14 cellular contexts compared by ENCODE assay signal in genomic region chr1:161772397-161772796, GRCh38. TPM values are rescaled to one million over a fixed set of nuclear protein-coding genes. Genes with fewer than 3 reads are reported as not detected.
DNase-seq lines count a peak whose midpoint lies in the region; ATAC-seq, FAIRE-seq and TF ChIP-seq lines count a peak whose summit lies in the region.
"Had no signal": no experiment of that assay in that cellular context is flagged by ENCODE, and none has a peak within 500 bp of the region (broad histone marks: within the 10 kb centered on the region; RNA-seq: fewer than 3 reads in every experiment).

No MANE protein-coding gene starts in this region.

- intact Hi-C loops in pancreas (cut with DNase I) (no loop called here), gastrocnemius medialis (cut with DNase I; ENCODE audit: low total_unique reads) (no loop called here)

- FAIRE-seq in GM19239 (lab: Jason Lieb, UNC) (peak; percentile 67), pancreas (lab: Jason Lieb, UNC) (no peak)
- FAIRE-seq: endometrium had no signal

- DNase-seq in GM19239 (ENCODE audit: insufficient read length, low spot score) (no peak), NOMO-1 treated with dmso at 0.1 percent for 144 hours (lab: John Stamatoyannopoulos, UW; ENCODE audit: unreplicated experiment) (peak; percentile 45), fibroblast of pulmonary artery (ENCODE audit: low read depth) (peak; percentile 72), pancreas (no peak), NCI-H748 treated with DMSO at 0.1 percent for 48 hours (lab: John Stamatoyannopoulos, UW) (no peak), gastrocnemius medialis (no peak), activated gamma-delta T cell treated with Interleukin-2 at 50 U/mL for 16 hours (no peak)
- DNase-seq: activated B cell treated with CpG ODN at 0.5 μM for 24 hours, COR-L47, NCI-H1048, NCI-H524, SHP77 treated with DMSO at 0.1 percent for 48 hours had no signal

- in situ Hi-C loops in gastrocnemius medialis (cut with MboI; ENCODE audit: low sequenced_read_pairs in 4 of 4) = loop anchor here in 2 of 4 donors (25.0 kb wide), 2 partner anchors 585 to 1435 kb away; partner anchors contain the start of genes ADAMTS4 (in 1 of the 2), B4GALT3 (in 1 of the 2), COPA (in 1 of the 2) and NCSTN (in 1 of the 2)

- H3K9me3 ChIP-seq in pancreas (no peaks in the 10 kb centered on the region), gastrocnemius medialis (no peaks in the 10 kb centered on the region)

- H3K4me1 ChIP-seq in pancreas = peaks cover 0 to 32% (median 5%) of the 10 kb centered on the region in 3 donors
- H3K4me1 ChIP-seq in gastrocnemius medialis = peaks cover 29 to 50% of the 10 kb centered on the region in 2 donors

- H3K36me3 ChIP-seq in pancreas = no peaks in the 10 kb centered on the region
- H3K36me3 ChIP-seq in gastrocnemius medialis = no peaks in the 10 kb centered on the region

- H3K27me3 ChIP-seq in pancreas = no peaks in the 10 kb centered on the region
- no peaks in the 10 kb centered on the region for H3K27me3 ChIP-seq in gastrocnemius medialis

- H3K27ac ChIP-seq in pancreas = peak overlapping the region in 1 of 4 donors; percentile 16
- no peak overlapping the region for H3K27ac ChIP-seq in gastrocnemius medialis

- TF ChIP-seq POLR2A in gastrocnemius medialis (IDR thresholded peaks at IDR 0.05) = no peak

- peak in 3 of 4 donors; percentile 24 to 67 (median 54) for ATAC-seq in pancreas
- ATAC-seq in HG03565 (IDR thresholded peaks at IDR 0.05; ENCODE audit: unreplicated experiment) = no peak
- ATAC-seq in gastrocnemius medialis = no peak

- TF ChIP-seq CTCF in fibroblast of pulmonary artery (IDR thresholded peaks at IDR 0.05; ENCODE audit: low read length, missing control alignments) (no peak), pancreas (IDR thresholded peaks at IDR 0.05) (no peak), gastrocnemius medialis (IDR thresholded peaks at IDR 0.05 in 4 of 5, conservative IDR thresholded peaks at IDR 0.05 in 1 of 5) (no peak)

- H3K4me3 ChIP-seq in fibroblast of pulmonary artery (replicated peaks; ENCODE audit: low read depth, low read length) (no peak overlapping the region), pancreas (no peak overlapping the region), gastrocnemius medialis (no peak overlapping the region)

RNA-seq across cellular contexts. Expression of gene ATF6, which starts 6.3 kb away (rescaled TPM):
- total RNA-seq in pancreas (10 to 100 TPM; 11.5 to 29.5 (median 18.1) TPM), gastrocnemius medialis (10 to 100 TPM; 15.3 to 20.1 (median 18.3) TPM)
- 1 to 10 TPM; 2.2 to 6.9 TPM for polyA plus RNA-seq in pancreas

RNA-seq across cellular contexts. Expression of gene DUSP12, which starts 22.8 kb away (rescaled TPM):
- total RNA-seq in pancreas (10 to 100 TPM in 1 of 6 donors, 1 to 10 TPM in 5; 5.7 to 11.2 (median 8.3) TPM), gastrocnemius medialis (10 to 100 TPM in 2 of 4 donors, 1 to 10 TPM in 2; 5.0 to 15.0 (median 10.0) TPM)
- polyA plus RNA-seq in pancreas = 10 to 100 TPM in 1 of 2 donors, 1 to 10 TPM in 1; 9.2 to 16.0 TPM

RNA-seq across cellular contexts. Expression of gene FCRLB, which starts 51.1 kb away (rescaled TPM):
- total RNA-seq in pancreas (under 1 TPM; 0.14 to 0.51 (median 0.36) TPM), gastrocnemius medialis (not detected)
- polyA plus RNA-seq in pancreas = under 1 TPM; 0.27 to 0.49 TPM

Comparison
In these comparisons a context has a peak if more than half of its experiments do, and no peak if none do; other contexts are left out.
1. DNase-seq: peak in NOMO-1 treated with dmso at 0.1 percent for 144 hours (single experiment) and fibroblast of pulmonary artery (single experiment); none in GM19239 (single experiment), pancreas (0 of 6), NCI-H748 treated with DMSO at 0.1 percent for 48 hours (single experiment), gastrocnemius medialis (0 of 2) and activated gamma-delta T cell treated with Interleukin-2 at 50 U/mL for 16 hours (single experiment).
2. ATAC-seq: peak in pancreas (3 of 4); none in HG03565 (single experiment) and gastrocnemius medialis (0 of 2).